1 cellular context compared by ENCODE assay signal in genomic region chr22:19967850-19968449, GRCh38.
TF ChIP-seq lines count a peak whose summit lies in the region.

No MANE protein-coding gene starts in this region.

TF ChIP-seq in HepG2, 621 proteins besides CTCF, POLR2A, EP300 and RAD21:
- TF ChIP-seq PAWR (CRISPR knock-in tag; IDR thresholded peaks at IDR 0.05; ENCODE audit: borderline replicate concordance) (no peak), POLR2G (IDR thresholded peaks at IDR 0.05; ENCODE audit: low read depth, low read length) (peak; percentile 50; the same call in 1 of the 2 replicates), ZNF225 (CRISPR knock-in tag; IDR thresholded peaks at IDR 0.05) (no peak), BRCA1 (CRISPR knock-in tag; IDR thresholded peaks at IDR 0.05) (no peak), PAF1 (CRISPR knock-in tag; IDR thresholded peaks at IDR 0.05) (peak; percentile 6; the same call in 1 of the 2 replicates)
- TF ChIP-seq, protein P1, sequence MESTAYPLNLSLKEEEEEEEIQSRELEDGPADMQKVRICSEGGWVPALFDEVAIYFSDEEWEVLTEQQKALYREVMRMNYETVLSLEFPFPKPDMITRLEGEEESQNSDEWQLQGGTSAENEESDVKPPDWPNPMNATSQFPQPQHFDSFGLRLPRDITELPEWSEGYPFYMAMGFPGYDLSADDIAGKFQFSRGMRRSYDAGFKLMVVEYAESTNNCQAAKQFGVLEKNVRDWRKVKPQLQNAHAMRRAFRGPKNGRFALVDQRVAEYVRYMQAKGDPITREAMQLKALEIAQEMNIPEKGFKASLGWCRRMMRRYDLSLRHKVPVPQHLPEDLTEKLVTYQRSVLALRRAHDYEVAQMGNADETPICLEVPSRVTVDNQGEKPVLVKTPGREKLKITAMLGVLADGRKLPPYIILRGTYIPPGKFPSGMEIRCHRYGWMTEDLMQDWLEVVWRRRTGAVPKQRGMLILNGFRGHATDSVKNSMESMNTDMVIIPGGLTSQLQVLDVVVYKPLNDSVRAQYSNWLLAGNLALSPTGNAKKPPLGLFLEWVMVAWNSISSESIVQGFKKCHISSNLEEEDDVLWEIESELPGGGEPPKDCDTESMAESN (CRISPR knock-in tag; conservative IDR thresholded peaks at IDR 0.05), result no peak
